8 cellular contexts compared by ENCODE assay signal in genomic region chr14:32077081-32078029, GRCh38. TPM values are rescaled to one million over a fixed set of nuclear protein-coding genes. Genes with fewer than 3 reads are reported as not detected.
A peak's percentile ranks its signal among the peaks of the same experiment; 100 is the strongest.
DNase-seq lines count a peak whose midpoint lies in the region; ATAC-seq and TF ChIP-seq lines count a peak whose summit lies in the region.

ARHGAP5 (plus strand) TSS chr14:32077304; CDS start chr14:32090670, 13,366 bp downstream.

- intact Hi-C loops in CD14-positive monocyte (cut with micrococcal nuclease) (loop anchor here in 1 of 2 donors (2.0 to 10.0 kb wide), 2 partner anchors 177 to 1937 kb away; no protein-coding TSS in a partner anchor), heart right ventricle (cut with DNase I) (loop anchor here in 9 of 10 donors (2.0 to 10.0 kb wide), 17 partner anchors 83 to 573 kb away; partner anchors contain the start of genes RNU6-7 (in 4 of the 9), RNU6-8 (in 4 of the 9) and NUBPL (in 3 of the 9)), posterior vena cava (cut with DNase I) (loop anchor here (2.0 to 5.0 kb wide), 2 partner anchors 53 to 175 kb away; no protein-coding TSS in a partner anchor)

- H3K4me3 ChIP-seq in SK-N-MC (peak within 1 kb of the TSS; percentile 99), heart right ventricle (peak within 1 kb of the TSS; percentile 90 to 98 (median 95))

- 0 to 1% methylated on average over 54 to 97 of the region's 98 CpGs for WGBS in heart right ventricle, 2 donors

- H3K9ac ChIP-seq in SK-N-MC (ENCODE audit: insufficient read length), result peak within 1 kb of the TSS; percentile 83

- ATAC-seq in GM19397 (IDR thresholded peaks at IDR 0.05; ENCODE audit: unreplicated experiment) (peak; percentile 42), HG03565 (IDR thresholded peaks at IDR 0.05; ENCODE audit: unreplicated experiment) (peak; percentile 19), heart right ventricle (peak; percentile 27 to 59 (median 44))

- H3K4me1 ChIP-seq in heart right ventricle, result peaks cover 0 to 67% (median 50%) of the 10 kb centered on the region in 9 donors

- H3K27me3 ChIP-seq in heart right ventricle, result no peaks in the 10 kb centered on the region

- H3K27me3 Mint-ChIP-seq in CD14-positive monocyte (ENCODE audit: low read depth in 3 of 3), result peaks cover 8 to 34% (median 21%) of the 10 kb centered on the region in 3 donors
- peaks cover 17% of the 10 kb centered on the region for H3K27me3 Mint-ChIP-seq in activated naive CD8-positive, alpha-beta T cell treated with anti-CD3 and anti-CD28 coated beads for 36 hours

- peaks cover 0 to 4% of the 10 kb centered on the region in 2 donors for H3K36me3 Mint-ChIP-seq in CD14-positive monocyte
- H3K36me3 Mint-ChIP-seq in activated naive CD8-positive, alpha-beta T cell treated with anti-CD3 and anti-CD28 coated beads for 36 hours, result peaks cover 6% of the 10 kb centered on the region

- H3K27ac Mint-ChIP-seq in CD14-positive monocyte, result peak within 1 kb of the TSS; percentile 70 to 93 (median 86)
- H3K27ac Mint-ChIP-seq in activated naive CD8-positive, alpha-beta T cell treated with anti-CD3 and anti-CD28 coated beads for 36 hours, result peak within 1 kb of the TSS; percentile 94

- H3K27ac ChIP-seq in SK-N-MC (peak within 1 kb of the TSS; percentile 93), heart right ventricle (peak within 1 kb of the TSS; percentile 93 to 99 (median 98))

- TF ChIP-seq CTCF in CD14-positive monocyte (IDR thresholded peaks at IDR 0.05) (no peak), heart right ventricle (IDR thresholded peaks at IDR 0.05) (peak in 5 of 9 donors; percentile 6 to 41 (median 33))

- H3K9me3 Mint-ChIP-seq in CD14-positive monocyte, result peaks cover 0 to 2% (median 0%) of the 10 kb centered on the region in 7 donors
- no peaks in the 10 kb centered on the region for H3K9me3 Mint-ChIP-seq in activated naive CD8-positive, alpha-beta T cell treated with anti-CD3 and anti-CD28 coated beads for 36 hours

- H3K9me3 ChIP-seq in SK-N-MC (ENCODE audit: low read depth, low read length), result no peaks in the 10 kb centered on the region
- H3K9me3 ChIP-seq in heart right ventricle, result no peaks in the 10 kb centered on the region

- H3K4me1 Mint-ChIP-seq in CD14-positive monocyte, result peaks cover 27% of the 10 kb centered on the region
- peaks cover 39% of the 10 kb centered on the region for H3K4me1 Mint-ChIP-seq in activated naive CD8-positive, alpha-beta T cell treated with anti-CD3 and anti-CD28 coated beads for 36 hours

- DNase-seq in CD14-positive monocyte (ENCODE audit: low spot score) (peak; percentile 48), SK-N-MC (ENCODE audit: low read depth, low spot score) (peak; percentile 16), heart right ventricle (peak in 1 of 2 donors; percentile 24), posterior vena cava (ENCODE audit: low spot score) (peak; percentile 87), MV-4-11 (lab: John Stamatoyannopoulos, UW) (no peak)
- peak; percentile 58 for DNase-seq in activated naive CD8-positive, alpha-beta T cell treated with anti-CD3 and anti-CD28 coated beads for 36 hours

- H3K36me3 ChIP-seq in SK-N-MC (ENCODE audit: insufficient read depth, low read length) (no peaks in the 10 kb centered on the region), heart right ventricle (no peaks in the 10 kb centered on the region)

- H3K4me3 Mint-ChIP-seq in CD14-positive monocyte, result peak within 1 kb of the TSS; percentile 97 to 99
- H3K4me3 Mint-ChIP-seq in activated naive CD8-positive, alpha-beta T cell treated with anti-CD3 and anti-CD28 coated beads for 36 hours, result peak within 1 kb of the TSS; percentile 98

RNA-seq across cellular contexts. Expression of gene ARHGAP5, which starts in this region (rescaled TPM):
- polyA plus RNA-seq in CD14-positive monocyte (1 to 10 TPM; 4.3 to 6.3 TPM), heart right ventricle (10 to 100 TPM; 20.7 to 27.0 TPM)
- 10 to 100 TPM; 49.7 to 50.3 TPM for total RNA-seq in activated naive CD8-positive, alpha-beta T cell treated with anti-CD3 and anti-CD28 coated beads for 36 hours
- total RNA-seq in heart right ventricle (100 to 1,000 TPM; 171 to 301 (median 240) TPM), posterior vena cava (100 to 1,000 TPM; 159 to 198 TPM)
